In the genomic region with DNA sequence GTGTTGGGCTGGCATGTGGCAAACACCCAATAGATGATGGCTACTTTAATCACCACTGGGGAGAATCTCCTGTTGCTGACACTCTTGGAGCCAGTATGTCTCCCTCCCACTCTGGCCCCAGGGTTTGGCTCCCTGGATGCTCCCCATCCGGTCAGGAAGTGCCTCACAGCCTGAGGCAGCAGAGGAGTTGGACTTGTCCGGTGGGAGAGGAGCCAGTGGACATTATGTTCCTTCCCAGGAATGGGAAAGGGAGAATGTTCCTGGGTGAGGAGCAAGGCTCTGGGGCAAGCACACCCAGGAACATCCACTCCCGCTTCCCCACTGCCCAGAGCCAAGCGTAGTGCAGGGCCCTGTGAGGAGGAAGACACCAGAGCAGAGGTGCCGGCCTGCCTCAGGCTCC, we compare ENCODE assay signal across 15 cellular contexts.
A peak's percentile ranks its signal among the peaks of the same experiment; 100 is the strongest.
DNase-seq lines count a peak whose midpoint lies in the region; ATAC-seq and TF ChIP-seq lines count a peak whose summit lies in the region.
"Had no signal": no experiment of that assay in that cellular context is flagged by ENCODE, and none has a peak within 500 bp of the region (broad histone marks: within the 10 kb centered on the region; RNA-seq: fewer than 3 reads in every experiment).

No MANE protein-coding gene starts in this region.

- H3K27ac ChIP-seq in epithelial cell of prostate: peak overlapping the region; percentile 34
- H3K27ac ChIP-seq in lung (ENCODE audit: low read depth in 1 of 2, low read length in 1 of 2): peak overlapping the region; percentile 24 to 46

- H3K9me3 ChIP-seq in MG63 (peaks cover 5% of the 10 kb centered on the region), lung (ENCODE audit: control insufficient read depth in 2 of 2, insufficient read depth in 1 of 2, low read length in 1 of 2) (peaks cover 0 to 4% of the 10 kb centered on the region in 2 donors)

- ATAC-seq in lung (ENCODE audit: insufficient read depth, low FRiP score) (peak; percentile 66), HG02610 (IDR thresholded peaks at IDR 0.05; ENCODE audit: unreplicated experiment) (no peak), HG03025 (IDR thresholded peaks at IDR 0.05; ENCODE audit: low FRiP score, unreplicated experiment) (no peak), GM19328 (IDR thresholded peaks at IDR 0.05; ENCODE audit: unreplicated experiment) (no peak), HG03469 (IDR thresholded peaks at IDR 0.05; ENCODE audit: unreplicated experiment) (no peak)
- ATAC-seq: Panc1 had no signal

- H3K4me3 ChIP-seq in MG63 (no peak overlapping the region), lung (no peak overlapping the region)
- H3K4me3 ChIP-seq: smooth muscle cell had no signal

- WGBS in lung, 2 donors: 71 to 86% methylated on average over 5 of the region's 5 CpGs

- DNase-seq in MG63 (peak; percentile 98), epithelial cell of prostate (ENCODE audit: low read depth, low spot score) (no peak), lung (ENCODE audit: low spot score) (peak; percentile 54), ureter (ENCODE audit: low spot score) (peak; percentile 74)
- DNase-seq: activated B cell treated with CpG ODN at 0.5 μM for 24 hours; activated effector memory CD4-positive, alpha-beta T cell treated with Interleukin-2 at 50 U/mL for 16 hours; effector CD4-positive, alpha-beta T cell; H9; NCI-H1436 had no signal

- H3K4me1 ChIP-seq in lung (ENCODE audit: control insufficient read depth in 2 of 2, insufficient read depth in 2 of 2, low read length in 2 of 2): peaks cover 0 to 9% of the 10 kb centered on the region in 2 donors

- no peaks in the 10 kb centered on the region; the same call in 1 of the 2 replicates for H3K36me3 ChIP-seq in MG63
- no peaks in the 10 kb centered on the region for H3K36me3 ChIP-seq in lung (ENCODE audit: control insufficient read depth in 2 of 2, insufficient read depth in 2 of 2, low read length in 2 of 2)

- TF ChIP-seq CTCF in lung (IDR thresholded peaks at IDR 0.05; ENCODE audit: control extremely low read depth, extremely low read depth): no peak

- H3K27me3 ChIP-seq in MG63 (no peaks in the 10 kb centered on the region), lung (ENCODE audit: control insufficient read depth, insufficient read depth) (no peaks in the 10 kb centered on the region)
